ENCODE assay signal across 8 cellular contexts in genomic region chr2:66575625-66576371, GRCh38.
DNase-seq lines count a peak whose midpoint lies in the region; ATAC-seq and TF ChIP-seq lines count a peak whose summit lies in the region.

No MANE protein-coding gene starts in this region.

- H3K36me3 ChIP-seq in mesendoderm (ENCODE audit: control insufficient read depth, insufficient read depth, low read length): no peaks in the 10 kb centered on the region

- no peaks in the 10 kb centered on the region for H3K9me3 Mint-ChIP-seq in activated T-cell treated with anti-CD3 and anti-CD28 coated beads, Interleukin-2, amount 50 U/mL, for 24 hours

- WGBS in mesendoderm (ENCODE audit: extremely low coverage, insufficient coverage, low lambda C conversion rate): no CpG with 5 or more reads among the region's 58 CpGs

- H3K4me3 ChIP-seq in choroid plexus epithelial cell (ENCODE audit: low read depth, low read length) (peak overlapping the region; percentile 58), mesendoderm (ENCODE audit: low read length) (peak overlapping the region; percentile 45)

- H2BK5ac ChIP-seq in mesendoderm (ENCODE audit: low read length): no peak overlapping the region

- H3K4me3 Mint-ChIP-seq in activated T-cell treated with anti-CD3 and anti-CD28 coated beads, Interleukin-2, amount 50 U/mL, for 24 hours: peak overlapping the region; percentile 8

- TF ChIP-seq CTCF in choroid plexus epithelial cell (conservative IDR thresholded peaks at IDR 0.05; ENCODE audit: low read depth, low read length): no peak

- H2BK15ac ChIP-seq in mesendoderm (replicated peaks; ENCODE audit: low read depth): no peak overlapping the region

- H3K4me1 Mint-ChIP-seq in activated T-cell treated with anti-CD3 and anti-CD28 coated beads, Interleukin-2, amount 50 U/mL, for 24 hours (ENCODE audit: low read depth): peaks cover 13% of the 10 kb centered on the region

- H3K27me3 Mint-ChIP-seq in activated T-cell treated with anti-CD3 and anti-CD28 coated beads, Interleukin-2, amount 50 U/mL, for 24 hours: peaks cover 70% of the 10 kb centered on the region

- no peak overlapping the region for H3K4ac ChIP-seq in mesendoderm (ENCODE audit: low read depth, low read length)

- no peaks in the 10 kb centered on the region for H3K4me1 ChIP-seq in mesendoderm (ENCODE audit: control insufficient read depth, low read depth, low read length)

- no peaks in the 10 kb centered on the region for H3K79me2 ChIP-seq in mesendoderm (ENCODE audit: control insufficient read depth, insufficient read depth, low read length)

- H3K23ac ChIP-seq in mesendoderm (ENCODE audit: low read length): no peak overlapping the region

- peak overlapping the region; percentile 71 for H3K9ac ChIP-seq in mesendoderm (ENCODE audit: low read length)

- H4K8ac ChIP-seq in mesendoderm (ENCODE audit: low read depth, low read length): no peak overlapping the region

- H2AK5ac ChIP-seq in mesendoderm (ENCODE audit: low read length): no peak overlapping the region

- peak overlapping the region; percentile 76 for H3K18ac ChIP-seq in mesendoderm (ENCODE audit: low read length)

- ATAC-seq in HG02884 (IDR thresholded peaks at IDR 0.05; ENCODE audit: unreplicated experiment) (no peak), GM18868 (IDR thresholded peaks at IDR 0.05; ENCODE audit: unreplicated experiment) (no peak)

- peak overlapping the region; percentile 80 for H3K4me2 ChIP-seq in mesendoderm (ENCODE audit: low read length)

- H3K27me3 ChIP-seq in mesendoderm (ENCODE audit: insufficient read depth, low read length, poor library complexity): peaks cover 14% of the 10 kb centered on the region

- H3K79me1 ChIP-seq in mesendoderm (ENCODE audit: low read length): no peaks in the 10 kb centered on the region

- peak overlapping the region; percentile 78 for H3K56ac ChIP-seq in mesendoderm (ENCODE audit: low read length)

- no peak overlapping the region for H2BK120ac ChIP-seq in mesendoderm (ENCODE audit: low read depth, low read length)

- H4K5ac ChIP-seq in mesendoderm (ENCODE audit: low read length): no peak overlapping the region

- H3K27ac ChIP-seq in mesendoderm (ENCODE audit: low read depth, low read length): no peak overlapping the region

- no peaks in the 10 kb centered on the region for H3K36me3 Mint-ChIP-seq in activated T-cell treated with anti-CD3 and anti-CD28 coated beads, Interleukin-2, amount 50 U/mL, for 24 hours (ENCODE audit: low read depth)

- no peak overlapping the region for H3K27ac Mint-ChIP-seq in activated T-cell treated with anti-CD3 and anti-CD28 coated beads, Interleukin-2, amount 50 U/mL, for 24 hours

- DNase-seq in activated T-cell treated with anti-CD3 and anti-CD28 coated beads, Interleukin-2, amount 50 U/mL, for 24 hours: no peak
- no peak for DNase-seq in activated T-cell treated with anti-CD3 and anti-CD28 coated beads for 4 hours
- DNase-seq in choroid plexus epithelial cell (ENCODE audit: low read depth): peak; percentile 30
- DNase-seq in mesendoderm: peak; percentile 59
- peak; percentile 62 for DNase-seq in ureter (ENCODE audit: low spot score)
- DNase-seq in superior temporal gyrus (ENCODE audit: extremely low spot score): no peak

Comparison
In these comparisons a context has a peak if more than half of its experiments do, and no peak if none do; other contexts are left out.
1. DNase-seq: peak in choroid plexus epithelial cell (single experiment), mesendoderm (single experiment) and ureter (single experiment); none in activated T-cell treated with anti-CD3 and anti-CD28 coated beads, Interleukin-2, amount 50 U/mL, for 24 hours (single experiment), activated T-cell treated with anti-CD3 and anti-CD28 coated beads for 4 hours (single experiment) and superior temporal gyrus (single experiment).